In genomic region chr14:44971459-44971858, GRCh38 we compare ENCODE assay signal across 20 cellular contexts. TPM values are rescaled to one million over a fixed set of nuclear protein-coding genes. Genes with fewer than 3 reads are reported as not detected.
DNase-seq lines count a peak whose midpoint lies in the region; ATAC-seq, FAIRE-seq and TF ChIP-seq lines count a peak whose summit lies in the region.
"Had no signal": no experiment of that assay in that cellular context is flagged by ENCODE, and none has a peak within 500 bp of the region (broad histone marks: within the 10 kb centered on the region; RNA-seq: fewer than 3 reads in every experiment).

No MANE protein-coding gene starts in this region.

- BruUV-seq in GM12878 (replicated peaks; lab: Mats Ljungman, UMichigan), result no TSS peak

- H3K4me1 Mint-ChIP-seq in activated T-cell treated with anti-CD3 and anti-CD28 coated beads, Interleukin-2, amount 50 U/mL, for 72 hours (ENCODE audit: low read depth), result peaks cover 62% of the 10 kb centered on the region
- H3K4me1 Mint-ChIP-seq in nephron progenitor cell, result peaks cover 28% of the 10 kb centered on the region

- peaks cover 4% of the 10 kb centered on the region for H3K9me3 ChIP-seq in GM12878 (replicated peaks; ENCODE audit: control insufficient read depth, insufficient read depth, low read length)

- peak overlapping the region; percentile 30 for H3K4me2 ChIP-seq in GM12878 (ENCODE audit: control insufficient read depth, insufficient read depth)
- H3K4me2 ChIP-seq: A549 had no signal

- peak overlapping the region; percentile 27; the same call in 1 of the 2 replicates for H3K27ac ChIP-seq in GM12878 (ENCODE audit: control insufficient read depth, insufficient read depth)
- H3K27ac ChIP-seq: 22Rv1, A549, HL-60 had no signal

- TF ChIP-seq CTCF in GM12878 (IDR thresholded peaks at IDR 0.05 in 2 of 3, conservative IDR thresholded peaks at IDR 0.05 in 1 of 3; ENCODE audit: control insufficient read depth in 2 of 3, extremely low read depth in 1 of 3, insufficient read depth in 1 of 3, low read depth in 3 of 3, low read length in 3 of 3), result no peak
- no peak for TF ChIP-seq CTCF in nephron progenitor cell (IDR thresholded peaks at IDR 0.05)

- DNase-seq in activated T-cell treated with anti-CD3 and anti-CD28 coated beads, Interleukin-2, amount 50 U/mL, for 72 hours, result no peak
- DNase-seq in activated T-cell treated with anti-CD3 and anti-CD28 coated beads, Interleukin-2, amount 50 U/mL, for 1 hour, result no peak
- no peak for DNase-seq in GM12878 (ENCODE audit: low read depth, low spot score)
- DNase-seq in nephron progenitor cell, result no peak
- DNase-seq in SW480 (ENCODE audit: low spot score), result no peak
- DNase-seq in SHP77 treated with DMSO at 0.1 percent for 48 hours (lab: John Stamatoyannopoulos, UW), result no peak
- DNase-seq: AML-193; Calu3; CD8-positive, alpha-beta T cell; DMS53; GOT3; H7; HFFc6 had no signal

- in situ Hi-C loops in GM12878 (cut with MboI), result no loop called here

- FAIRE-seq in GM12878 (lab: Jason Lieb, UNC), result no peak
- FAIRE-seq: A549, G401.6 had no signal

- H4K20me1 ChIP-seq in GM12878 (ENCODE audit: control insufficient read depth, insufficient read depth), result no peaks in the 10 kb centered on the region

- intact Hi-C loops in GM12878 (cut with micrococcal nuclease; ENCODE audit: unreplicated experiment), result no loop called here

- CTCF ChIA-PET in GM12878 (lab: Yijun Ruan, JAX), result interaction anchor here (0.6 kb wide), 1 partner anchor 61 kb away, joined by 3 read pairs; no protein-coding TSS in a partner anchor

- 87% methylated on average over 4 of the region's 4 CpGs for WGBS in GM12878 (ENCODE audit: insufficient coverage, insufficient replicate concordance, low lambda C conversion rate, missing lambda C conversion rate)

- SMC1A ChIA-PET in GM12878 (lab: Charles Lee; ENCODE audit: uncharacterized antibody, unreplicated experiment), result no interaction called here

- peaks cover 0 to 16% of the 10 kb centered on the region in 2 donors for H3K9me3 Mint-ChIP-seq in activated T-cell treated with anti-CD3 and anti-CD28 coated beads, Interleukin-2, amount 50 U/mL, for 72 hours
- peaks cover 84% of the 10 kb centered on the region for H3K9me3 Mint-ChIP-seq in nephron progenitor cell
- H3K9me3 Mint-ChIP-seq: HFFc6 had no signal

- no peak for TF ChIP-seq POLR2A in GM12878 (IDR thresholded peaks at IDR 0.05; ENCODE audit: low read depth, low read length)

- H3K27me3 Mint-ChIP-seq in activated T-cell treated with anti-CD3 and anti-CD28 coated beads, Interleukin-2, amount 50 U/mL, for 72 hours (ENCODE audit: low read depth), result no peaks in the 10 kb centered on the region
- no peaks in the 10 kb centered on the region for H3K27me3 Mint-ChIP-seq in nephron progenitor cell (ENCODE audit: low read depth, poor library complexity)

- peak overlapping the region; percentile 55 for H3K4me3 ChIP-seq in GM12878
- H3K4me3 ChIP-seq: A549 had no signal

- no peak overlapping the region for H3K9ac ChIP-seq in GM12878 (ENCODE audit: control insufficient read depth, insufficient read depth, low read length)

- H3K79me2 ChIP-seq in GM12878 (ENCODE audit: control insufficient read depth, insufficient read depth, low read length), result peaks cover 70% of the 10 kb centered on the region

- peak overlapping the region; percentile 17 for H3K27ac Mint-ChIP-seq in activated T-cell treated with anti-CD3 and anti-CD28 coated beads, Interleukin-2, amount 50 U/mL, for 72 hours
- peak overlapping the region; percentile 11 for H3K27ac Mint-ChIP-seq in nephron progenitor cell
- H3K27ac Mint-ChIP-seq: CD8-positive, alpha-beta T cell; HFFc6 had no signal

- TF ChIP-seq RAD21 in GM12878 (IDR thresholded peaks at IDR 0.05; ENCODE audit: insufficient read depth, low read depth, low read length), result no peak

- ATAC-seq in activated T-cell treated with anti-CD3 and anti-CD28 coated beads, Interleukin-2, amount 50 U/mL, for 72 hours (replicated peaks in 1 of 2), result no peak
- no peak for ATAC-seq in GM12878
- no peak for ATAC-seq in GM21526 (IDR thresholded peaks at IDR 0.05; ENCODE audit: low FRiP score, unreplicated experiment)
- ATAC-seq: A549; CD8-positive, alpha-beta T cell; HCT116 had no signal

- TF ChIP-seq EP300 in GM12878 (IDR thresholded peaks at IDR 0.05; ENCODE audit: borderline replicate concordance in 1 of 2, control insufficient read depth in 1 of 2, low read depth in 2 of 2, low read length in 2 of 2), result no peak

- H3K27me3 ChIP-seq in GM12878 (replicated peaks in 1 of 2; ENCODE audit: control insufficient read depth in 2 of 2, insufficient read depth in 2 of 2, low read length in 1 of 2), result no peaks in the 10 kb centered on the region

- no peaks in the 10 kb centered on the region for H3K36me3 ChIP-seq in GM12878 (ENCODE audit: control insufficient read depth in 2 of 2, insufficient read depth in 2 of 2, low read length in 1 of 2)

- H3K4me3 Mint-ChIP-seq in activated T-cell treated with anti-CD3 and anti-CD28 coated beads, Interleukin-2, amount 50 U/mL, for 72 hours, result no peak overlapping the region
- no peak overlapping the region for H3K4me3 Mint-ChIP-seq in nephron progenitor cell
- H3K4me3 Mint-ChIP-seq: CD14-positive monocyte; CD8-positive, alpha-beta T cell; HFFc6 had no signal

- POLR2A ChIA-PET in GM12878 (lab: Charles Lee), result no interaction called here

- H3K36me3 Mint-ChIP-seq in activated T-cell treated with anti-CD3 and anti-CD28 coated beads, Interleukin-2, amount 50 U/mL, for 72 hours (ENCODE audit: insufficient read depth in 2 of 2), result peaks cover 18 to 31% of the 10 kb centered on the region in 2 donors
- H3K36me3 Mint-ChIP-seq in nephron progenitor cell (ENCODE audit: low read depth), result peaks cover 96% of the 10 kb centered on the region

- RAD21 ChIA-PET in GM12878 (lab: Charles Lee; ENCODE audit: unreplicated experiment), result no interaction called here

- no peaks in the 10 kb centered on the region; the same call in 1 of the 2 replicates for H3K4me1 ChIP-seq in GM12878 (ENCODE audit: control insufficient read depth, insufficient read depth, low read length)

- H2AFZ ChIP-seq in GM12878 (ENCODE audit: control insufficient read depth, low read depth, low read length), result no peak overlapping the region

TF ChIP-seq in GM12878, 131 proteins besides CTCF, POLR2A, EP300 and RAD21 (continues in another document):
- TF ChIP-seq, protein P1, sequence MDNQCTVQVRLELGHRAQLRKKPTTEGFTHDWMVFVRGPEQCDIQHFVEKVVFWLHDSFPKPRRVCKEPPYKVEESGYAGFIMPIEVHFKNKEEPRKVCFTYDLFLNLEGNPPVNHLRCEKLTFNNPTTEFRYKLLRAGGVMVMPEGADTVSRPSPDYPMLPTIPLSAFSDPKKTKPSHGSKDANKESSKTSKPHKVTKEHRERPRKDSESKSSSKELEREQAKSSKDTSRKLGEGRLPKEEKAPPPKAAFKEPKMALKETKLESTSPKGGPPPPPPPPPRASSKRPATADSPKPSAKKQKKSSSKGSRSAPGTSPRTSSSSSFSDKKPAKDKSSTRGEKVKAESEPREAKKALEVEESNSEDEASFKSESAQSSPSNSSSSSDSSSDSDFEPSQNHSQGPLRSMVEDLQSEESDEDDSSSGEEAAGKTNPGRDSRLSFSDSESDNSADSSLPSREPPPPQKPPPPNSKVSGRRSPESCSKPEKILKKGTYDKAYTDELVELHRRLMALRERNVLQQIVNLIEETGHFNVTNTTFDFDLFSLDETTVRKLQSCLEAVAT (IDR thresholded peaks at IDR 0.05), result peak; percentile 63; the same call in 1 of the 2 replicates

RNA-seq across cellular contexts. Expression of gene TOGARAM1, which starts 9.5 kb away (rescaled TPM):
- 1 to 10 TPM; 6.3 to 9.7 TPM for total RNA-seq in activated T-cell treated with anti-CD3 and anti-CD28 coated beads, Interleukin-2, amount 50 U/mL, for 72 hours
- total RNA-seq in GM12878 (2013; cell fraction: nucleolus; rRNA removed), result 102 and 115 TPM in 2 replicates
- total RNA-seq in GM12878 (2014; rRNA removed) (7.2 and 7.4 TPM in 2 replicates), GM12878 (2014; rRNA removed; fragmentation: Illumina TruSeq; extraction: Trizol) (10.6 and 11.4 TPM in 2 replicates), GM12878 (2021) (5.9 and 7.7 TPM in 2 replicates)
- 2.3 TPM for polyA plus RNA-seq in GM12878 (2011; ENCODE audit: low read depth)
- polyA plus RNA-seq in GM12878 (2011; rRNA removed) (14.4 and 21.6 TPM in 2 replicates), GM12878 (2014; fragmentation: Illumina TruSeq; extraction: Trizol) (10.5 and 14.1 TPM in 2 replicates), GM12878 (2014; fragmentation: Nextera tagmentation; extraction: Ambion mirVana) (1 to 10 TPM; 2.1 to 2.6 TPM), GM12878 (2014; rRNA removed) (3.7 and 4.3 TPM in 2 replicates), GM12878 (2016; fragmentation: Nextera tagmentation; extraction: Ambion mirVana) (1 to 10 TPM; 7.2 to 7.6 TPM)
- polyA plus RNA-seq in GM12878 (2011; cell fraction: cytosol; rRNA removed), result 4.5 and 4.9 TPM in 2 replicates
- polyA plus RNA-seq in GM12878 (2011; cell fraction: nucleus; rRNA removed), result 12.6 and 18.4 TPM in 2 replicates
- polyA plus RNA-seq in GM12878 (2012), result 4.0 and 7.2 TPM in 2 replicates
- 35.3 and 51.9 TPM in 2 replicates for polyA minus RNA-seq in GM12878 (2011; rRNA and poly(A)+ RNA removed)
- polyA minus RNA-seq in GM12878 (2011; cell fraction: cytosol; rRNA and poly(A)+ RNA removed), result 5.6 and 7.6 TPM in 2 replicates
- polyA minus RNA-seq in GM12878 (2011; cell fraction: nucleus; rRNA and poly(A)+ RNA removed), result 46.7 and 56.8 TPM in 2 replicates

RNA-seq across cellular contexts. Expression of gene KLHL28, which starts 9.7 kb away (rescaled TPM):
- total RNA-seq in activated T-cell treated with anti-CD3 and anti-CD28 coated beads, Interleukin-2, amount 50 U/mL, for 72 hours, result 10 to 100 TPM; 16.7 to 20.1 TPM
- total RNA-seq in GM12878 (2013; cell fraction: nucleolus; rRNA removed), result 43.9 and 44.4 TPM in 2 replicates
- total RNA-seq in GM12878 (2014; rRNA removed), result 4.0 and 4.5 TPM in 2 replicates
- total RNA-seq in GM12878 (2014; rRNA removed; fragmentation: Illumina TruSeq; extraction: Trizol), result 6.4 and 7.1 TPM in 2 replicates
- 6.5 and 6.6 TPM in 2 replicates for total RNA-seq in GM12878 (2021)
- polyA plus RNA-seq in GM12878 (2011; ENCODE audit: low read depth), result 3.1 TPM
- 9.8 and 13.2 TPM in 2 replicates for polyA plus RNA-seq in GM12878 (2011; rRNA removed)
- polyA plus RNA-seq in GM12878 (2011; cell fraction: cytosol; rRNA removed), result 4.1 and 6.4 TPM in 2 replicates
- 6.4 and 6.6 TPM in 2 replicates for polyA plus RNA-seq in GM12878 (2011; cell fraction: nucleus; rRNA removed)
- 5.0 TPM in 2 replicates for polyA plus RNA-seq in GM12878 (2012)
- polyA plus RNA-seq in GM12878 (2014; fragmentation: Illumina TruSeq; extraction: Trizol), result 5.5 and 6.1 TPM in 2 replicates
- polyA plus RNA-seq in GM12878 (2014; fragmentation: Nextera tagmentation; extraction: Ambion mirVana), result 1 to 10 TPM; 4.3 to 9.3 TPM
- 1.7 and 2.7 TPM in 2 replicates for polyA plus RNA-seq in GM12878 (2014; rRNA removed)
- polyA plus RNA-seq in GM12878 (2016; fragmentation: Nextera tagmentation; extraction: Ambion mirVana), result 1 to 10 TPM; 3.2 to 6.3 TPM
- polyA minus RNA-seq in GM12878 (2011; rRNA and poly(A)+ RNA removed), result 36.6 and 42.8 TPM in 2 replicates
- polyA minus RNA-seq in GM12878 (2011; cell fraction: cytosol; rRNA and poly(A)+ RNA removed), result 3.1 and 5.0 TPM in 2 replicates
- polyA minus RNA-seq in GM12878 (2011; cell fraction: nucleus; rRNA and poly(A)+ RNA removed), result 32.6 and 42.0 TPM in 2 replicates
